ENCODE assay signal across 34 cellular contexts in the genomic region with DNA sequence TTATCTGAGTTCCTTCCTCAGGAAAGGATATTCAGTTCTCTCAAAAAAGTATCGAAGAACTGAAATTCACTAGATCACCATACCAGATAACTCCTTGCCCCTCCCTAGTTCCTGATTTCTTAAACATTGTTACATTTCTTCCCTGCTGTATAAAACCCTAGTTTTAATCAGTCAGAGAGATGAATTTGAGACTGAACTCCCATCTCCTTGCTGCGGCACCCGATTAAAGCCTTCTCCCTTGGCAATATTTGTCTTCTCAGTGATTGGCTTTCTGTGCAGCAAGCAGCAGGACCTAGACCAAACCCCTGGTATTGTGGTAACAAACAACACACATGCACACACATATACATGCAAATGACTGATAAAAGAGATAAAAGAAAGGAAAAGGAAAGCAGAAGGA.
"Had no signal": no experiment of that assay in that cellular context is flagged by ENCODE, and none has a peak within 500 bp of the region (broad histone marks: within the 10 kb centered on the region; RNA-seq: fewer than 3 reads in every experiment).

No MANE protein-coding gene starts in this region.

- H3K4me3 ChIP-seq: adrenal gland, body of pancreas, breast epithelium had no signal

- H3K36me3 ChIP-seq: adrenal gland, brain microvascular endothelial cell, breast epithelium had no signal

- H3K4me3 Mint-ChIP-seq: activated B cell treated with CpG ODN at 0.5 μM for 24 hours; activated CD4-positive, alpha-beta memory T cell treated with anti-CD3 and anti-CD28 coated beads for 36 hours; activated CD4-positive, alpha-beta T cell treated with anti-CD3 and anti-CD28 coated beads, Interleukin-2, amount 10 ng/mL, durations not matched to agents 24 days and 14 days; activated CD8-positive, alpha-beta T cell treated with anti-CD3 and anti-CD28 coated beads for 36 hours; activated naive CD4-positive, alpha-beta T cell treated with anti-CD3 and anti-CD28 coated beads for 36 hours; activated naive CD8-positive, alpha-beta T cell treated with anti-CD3 and anti-CD28 coated beads for 36 hours; activated T-cell treated with anti-CD3 and anti-CD28 coated beads, Interleukin-2, amount 50 U/mL, for 4 hours; activated T-cell treated with anti-CD3 and anti-CD28 coated beads, Interleukin-2, amount 50 U/mL, for 72 hours; activated T-helper 1 cell treated with anti-CD3 and anti-CD28 coated beads, Interleukin-12 subunit alpha, Interleukin-12 subunit beta, Interleukin-2, Interleukin-4 antibody, amounts not matched to agents 30 ng/mL and 10 ng/mL and 1 ng/mL, durations not matched to agents 14 hours and 24 hours and 36 hours; activated T-helper 17 cell treated with anti-CD3 and anti-CD28 coated beads, Interleukin-2, amount 50 U/mL, for 72 hours; T-helper 1 cell treated with Interleukin-12 subunit alpha and Interleukin-12 subunit beta and Interleukin-4 antibody, amounts not matched to agents 30 μg/mL and 1 μg/mL, for 36 hours; T-helper 2 cell treated with Interferon-gamma antibody and Interleukin-4, amounts not matched to agents 5 μg/mL and 100 μg/mL, for 36 hours had no signal

- H3K4me1 ChIP-seq: adrenal gland, body of pancreas, breast epithelium had no signal

- H3K27ac ChIP-seq: adrenal gland, body of pancreas, brain microvascular endothelial cell, breast epithelium, VCaP had no signal

- H3K27me3 ChIP-seq: adrenal gland, body of pancreas, brain microvascular endothelial cell, breast epithelium had no signal

- H3K36me3 Mint-ChIP-seq: activated naive CD4-positive, alpha-beta T cell treated with anti-CD3 and anti-CD28 coated beads, Interleukin-2, amount 50 U/mL, for 72 hours; activated naive CD8-positive, alpha-beta T cell treated with anti-CD3 and anti-CD28 coated beads for 36 hours had no signal

- DNase-seq: activated B cell treated with CpG ODN at 0.5 μM for 24 hours; activated CD4-positive, alpha-beta memory T cell treated with anti-CD3 and anti-CD28 coated beads for 36 hours; activated CD4-positive, alpha-beta T cell treated with anti-CD3 and anti-CD28 coated beads for 4 hours; activated CD4-positive, alpha-beta T cell treated with anti-CD3 and anti-CD28 coated beads, Interleukin-2, amount 10 ng/mL, durations not matched to agents 24 days and 14 days; activated CD4-positive, alpha-beta T cell treated with anti-CD3 and anti-CD28 coated beads, Interleukin-2, amount 50 U/mL, for 1 hour; activated CD4-positive, alpha-beta T cell treated with anti-CD3 and anti-CD28 coated beads, Interleukin-2, amount 50 U/mL, for 4 hours; activated CD4-positive, CD25-positive, alpha-beta regulatory T cell treated with anti-CD3 and anti-CD28 coated beads, Interleukin-2, amount 50 U/mL, for 72 hours; activated CD8-positive, alpha-beta memory T cell treated with anti-CD3 and anti-CD28 coated beads, Interleukin-2, amount 50 U/mL, for 4 hours; activated CD8-positive, alpha-beta T cell treated with anti-CD3 and anti-CD28 coated beads for 36 hours; activated effector memory CD4-positive, alpha-beta T cell treated with anti-CD3 and anti-CD28 coated beads, Interleukin-2, amount 50 U/mL, for 16 hours; activated gamma-delta T cell treated with Interleukin-2 at 50 U/mL for 16 hours; activated naive CD4-positive, alpha-beta T cell; activated naive CD4-positive, alpha-beta T cell treated with anti-CD3 and anti-CD28 coated beads for 36 hours; activated naive CD4-positive, alpha-beta T cell treated with anti-CD3 and anti-CD28 coated beads, Interleukin-2, amount 50 U/mL, for 16 hours; activated naive CD8-positive, alpha-beta T cell treated with anti-CD3 and anti-CD28 coated beads for 36 hours; activated T-cell treated with anti-CD3 and anti-CD28 coated beads for 4 hours; activated T-cell treated with anti-CD3 and anti-CD28 coated beads, Interleukin-2, amount 50 U/mL, for 1 hour; activated T-cell treated with anti-CD3 and anti-CD28 coated beads, Interleukin-2, amount 50 U/mL, for 4 hours; activated T-cell treated with anti-CD3 and anti-CD28 coated beads, Interleukin-2, amount 50 U/mL, for 72 hours; adrenal gland; amniotic stem cell; aorta; body of pancreas; brain microvascular endothelial cell; central memory CD4-positive, alpha-beta T cell; T-helper 2 cell; T-helper 9 cell had no signal

- H3K4me1 Mint-ChIP-seq: activated B cell treated with CpG ODN at 0.5 μM for 24 hours; activated naive CD8-positive, alpha-beta T cell treated with anti-CD3 and anti-CD28 coated beads for 36 hours; activated T-helper 17 cell treated with anti-CD3 and anti-CD28 coated beads, Interleukin-2, amount 50 U/mL, for 72 hours had no signal

- H3K27me3 Mint-ChIP-seq: activated B cell treated with CpG ODN at 0.5 μM for 24 hours had no signal

- ATAC-seq: activated CD8-positive, alpha-beta T cell treated with anti-CD3 and anti-CD28 coated beads for 36 hours; activated naive CD4-positive, alpha-beta T cell treated with anti-CD3 and anti-CD28 coated beads, Interleukin-2, amount 50 U/mL, for 72 hours; activated T-cell treated with anti-CD3 and anti-CD28 coated beads, Interleukin-2, amount 50 U/mL, for 4 hours; activated T-cell treated with anti-CD3 and anti-CD28 coated beads, Interleukin-2, amount 50 U/mL, for 72 hours; activated T-helper 17 cell treated with anti-CD3 and anti-CD28 coated beads, Interleukin-2, amount 50 U/mL, for 72 hours; body of pancreas had no signal

- H3K27ac Mint-ChIP-seq: activated B cell treated with CpG ODN at 0.5 μM for 24 hours; activated CD4-positive, alpha-beta memory T cell treated with anti-CD3 and anti-CD28 coated beads for 36 hours; activated CD4-positive, alpha-beta T cell treated with anti-CD3 and anti-CD28 coated beads, Interleukin-2, amount 10 ng/mL, durations not matched to agents 24 days and 14 days; activated CD8-positive, alpha-beta T cell treated with anti-CD3 and anti-CD28 coated beads for 36 hours; activated naive CD4-positive, alpha-beta T cell treated with anti-CD3 and anti-CD28 coated beads for 36 hours; activated naive CD4-positive, alpha-beta T cell treated with anti-CD3 and anti-CD28 coated beads, Interleukin-2, amount 50 U/mL, for 72 hours; activated naive CD8-positive, alpha-beta T cell treated with anti-CD3 and anti-CD28 coated beads for 36 hours; activated T-cell treated with anti-CD3 and anti-CD28 coated beads, Interleukin-2, amount 50 U/mL, for 72 hours; activated T-helper 1 cell treated with anti-CD3 and anti-CD28 coated beads, Interleukin-12 subunit alpha, Interleukin-12 subunit beta, Interleukin-2, Interleukin-4 antibody, amounts not matched to agents 30 ng/mL and 10 ng/mL and 1 ng/mL, durations not matched to agents 14 hours and 24 hours and 36 hours; activated T-helper 17 cell treated with anti-CD3 and anti-CD28 coated beads, Interleukin-2, amount 50 U/mL, for 72 hours; T-helper 1 cell treated with Interleukin-12 subunit alpha and Interleukin-12 subunit beta and Interleukin-4 antibody, amounts not matched to agents 30 μg/mL and 1 μg/mL, for 36 hours; T-helper 2 cell treated with Interferon-gamma antibody and Interleukin-4, amounts not matched to agents 5 μg/mL and 100 μg/mL, for 36 hours had no signal
